ENCODE assay signal across 20 cellular contexts in genomic region chr12:53176750-53177149, GRCh38.
"Had no signal": no experiment of that assay in that cellular context is flagged by ENCODE, and none has a peak within 500 bp of the region (broad histone marks: within the 10 kb centered on the region; RNA-seq: fewer than 3 reads in every experiment).

No MANE protein-coding gene starts in this region.

- H3K27ac ChIP-seq: SJSA1, SK-N-MC had no signal

- DNase-seq: IMR-90, Karpas-422, KG1, MG63, NCI-H1092, NCI-H1436, NCI-H187, NCI-H2081 treated with DMSO at 0.1 percent for 48 hours, NCI-H2171, NCI-H226, NCI-H446, NCI-H510A, NCI-H524 treated with DMSO at 0.1 percent for 48 hours, NCI-H69, NCI-H774, Right ventricle myocardium superior, RPMI8226, SIG-M5 had no signal
